ENCODE assay signal across 24 cellular contexts in genomic region chr1:67158401-67158800, GRCh38. TPM values are rescaled to one million over a fixed set of nuclear protein-coding genes. Genes with fewer than 3 reads are reported as not detected.
"Had no signal": no experiment of that assay in that cellular context is flagged by ENCODE, and none has a peak within 500 bp of the region (broad histone marks: within the 10 kb centered on the region; RNA-seq: fewer than 3 reads in every experiment).

No MANE protein-coding gene starts in this region.

- ATAC-seq: heart right ventricle; naive thymus-derived CD4-positive, alpha-beta T cell had no signal

- H3K4me3 Mint-ChIP-seq: activated CD8-positive, alpha-beta T cell treated with anti-CD3 and anti-CD28 coated beads for 36 hours; dendritic cell treated with granulocyte-macrophage colony-stimulating factor and Interleukin-4, amounts not matched to agents 40 ng/mL and 50 ng/mL, for 4 days; naive thymus-derived CD4-positive, alpha-beta T cell; neural progenitor cell; type B pancreatic cell had no signal

- H3K36me3 ChIP-seq: esophagus squamous epithelium, heart right ventricle, left ventricle myocardium inferior, neural progenitor cell, prostate gland, right atrium auricular region had no signal

- H3K9me3 ChIP-seq: esophagus squamous epithelium, prostate gland, testis had no signal

- H3K36me3 Mint-ChIP-seq: neural progenitor cell had no signal

- H3K27ac Mint-ChIP-seq: activated CD8-positive, alpha-beta T cell treated with anti-CD3 and anti-CD28 coated beads for 36 hours; activated T-cell treated with anti-CD3 and anti-CD28 coated beads, Interleukin-2, amount 50 U/mL, for 72 hours; dendritic cell treated with granulocyte-macrophage colony-stimulating factor and Interleukin-4, amounts not matched to agents 40 ng/mL and 50 ng/mL, for 4 days; neural progenitor cell; type B pancreatic cell had no signal

- H3K27ac ChIP-seq: esophagus squamous epithelium, heart right ventricle, left ventricle myocardium inferior, neural progenitor cell, prostate gland, right atrium auricular region, testis, VCaP had no signal

- H3K9me3 Mint-ChIP-seq: dendritic cell treated with granulocyte-macrophage colony-stimulating factor and Interleukin-4, amounts not matched to agents 40 ng/mL and 50 ng/mL, for 4 days; type B pancreatic cell had no signal

- DNase-seq: activated CD4-positive, CD25-positive, alpha-beta regulatory T cell treated with anti-CD3 and anti-CD28 coated beads, Interleukin-2, amount 50 U/mL, for 72 hours; amniotic stem cell; effector CD8-positive, alpha-beta T cell; esophagus squamous epithelium; heart right ventricle; kidney glomerular epithelial cell; left ventricle myocardium inferior; mammary epithelial cell; naive thymus-derived CD4-positive, alpha-beta T cell; stimulated activated CD4-positive, alpha-beta T cell treated with anti-CD3 and anti-CD28 coated beads, Interleukin-12 subunit alpha, Interleukin-12 subunit beta, amount 100 ng/mL, for 4 hours; SW 1271; T-helper 2 cell; testis had no signal

- H3K27me3 ChIP-seq: neural progenitor cell, right atrium auricular region, testis had no signal

- H3K4me3 ChIP-seq: esophagus squamous epithelium, heart right ventricle, left ventricle myocardium inferior, neural progenitor cell, prostate gland, right atrium auricular region, testis had no signal

- H2AFZ ChIP-seq: neural progenitor cell had no signal

- H3K27me3 Mint-ChIP-seq: dendritic cell treated with granulocyte-macrophage colony-stimulating factor and Interleukin-4, amounts not matched to agents 40 ng/mL and 50 ng/mL, for 4 days had no signal

- H3K4me2 ChIP-seq: neural progenitor cell had no signal

- H3K4me1 ChIP-seq: esophagus squamous epithelium, heart right ventricle, left ventricle myocardium inferior, prostate gland, right atrium auricular region, testis had no signal

- H3K9ac ChIP-seq: neural progenitor cell had no signal

RNA-seq across cellular contexts. Expression of gene IL23R, which starts 7.9 kb away (rescaled TPM):
- total RNA-seq: cerebellum, heart right ventricle, left ventricle myocardium inferior, mammary epithelial cell, osteoblast, right atrium auricular region had no signal
- polyA plus RNA-seq: heart right ventricle, mammary epithelial cell had no signal

RNA-seq across cellular contexts. Expression of gene C1orf141, which starts 23.6 kb away (rescaled TPM):
- total RNA-seq: activated CD8-positive, alpha-beta T cell treated with anti-CD3 and anti-CD28 coated beads for 36 hours; cerebellum; esophagus squamous epithelium; heart right ventricle; left ventricle myocardium inferior; mammary epithelial cell; mucosa of gallbladder; naive thymus-derived CD4-positive, alpha-beta T cell; osteoblast; right atrium auricular region had no signal
- polyA plus RNA-seq: heart right ventricle; mammary epithelial cell; naive thymus-derived CD4-positive, alpha-beta T cell had no signal
